ENCODE assay signal across 9 cellular contexts in the genomic region with DNA sequence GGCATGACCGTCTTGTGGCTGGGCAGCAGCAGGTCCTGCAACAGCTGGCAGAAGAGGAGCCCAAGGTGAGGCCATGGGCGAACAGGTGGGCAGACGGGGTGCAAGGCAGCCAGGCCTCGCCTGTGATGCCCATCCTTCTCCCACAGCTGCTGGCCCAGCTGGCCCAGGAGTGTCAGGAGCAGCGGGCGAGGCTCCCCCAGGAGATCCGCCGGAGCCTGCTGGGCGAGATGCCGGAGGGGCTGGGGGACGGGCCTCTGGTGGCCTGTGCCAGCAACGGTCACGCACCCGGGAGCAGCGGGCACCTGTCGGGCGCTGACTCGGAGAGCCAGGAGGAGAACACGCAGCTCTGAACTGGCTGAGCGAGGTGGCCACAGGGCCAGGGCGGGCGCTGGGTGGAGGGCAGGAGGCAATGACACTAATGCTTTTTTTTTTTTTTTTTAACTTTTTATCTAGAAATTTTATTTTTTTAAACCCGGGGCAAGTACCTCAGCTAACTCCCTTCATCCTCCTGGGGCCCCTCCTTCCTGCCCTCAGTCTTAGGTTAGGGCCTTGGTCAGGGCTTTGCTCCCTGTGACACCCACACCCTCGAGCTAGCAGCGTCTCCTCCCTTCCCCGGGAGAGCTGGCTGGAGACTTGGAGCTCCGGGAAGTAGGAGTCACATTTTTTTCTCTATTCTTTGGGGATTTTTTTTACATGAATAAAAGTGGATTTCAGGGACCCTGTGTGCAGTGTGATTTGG. TPM values are rescaled to one million over a fixed set of nuclear protein-coding genes. Genes with fewer than 3 reads are reported as not detected.
A peak's percentile ranks its signal among the peaks of the same experiment; 100 is the strongest.
DNase-seq lines count a peak whose midpoint lies in the region; ATAC-seq and TF ChIP-seq lines count a peak whose summit lies in the region.
"Had no signal": no experiment of that assay in that cellular context is flagged by ENCODE, and none has a peak within 500 bp of the region (broad histone marks: within the 10 kb centered on the region; RNA-seq: fewer than 3 reads in every experiment).

No MANE protein-coding gene starts in this region.

- H2AFZ ChIP-seq in hepatocyte, result no peak overlapping the region

- peaks cover 21% of the 10 kb centered on the region for H3K4me1 Mint-ChIP-seq in T-helper 17 cell

- H3K27ac ChIP-seq in hepatocyte, result peak overlapping the region; percentile 87
- peak overlapping the region; percentile 80 to 100 (median 98) for H3K27ac ChIP-seq in spleen

- peaks cover 8% of the 10 kb centered on the region for H3K79me2 ChIP-seq in hepatocyte

- no peak for TF ChIP-seq CTCF in hepatocyte (IDR thresholded peaks at IDR 0.05; ENCODE audit: poor library complexity)
- no peak for TF ChIP-seq CTCF in spleen (IDR thresholded peaks at IDR 0.05 in 8 of 11, conservative IDR thresholded peaks at IDR 0.05 in 3 of 11)

- no peaks in the 10 kb centered on the region for H4K20me1 ChIP-seq in hepatocyte (ENCODE audit: insufficient read depth, poor library complexity, severe bottlenecking)

- no peak overlapping the region for H3K4me2 ChIP-seq in hepatocyte

- 92% methylated on average over 27 of the region's 27 CpGs for WGBS in hepatocyte (ENCODE audit: low lambda C conversion rate, missing lambda C conversion rate)
- 69 to 81% (median 75%) methylated on average over 24 to 27 of the region's 27 CpGs for WGBS in spleen, 5 donors

- H3K36me3 ChIP-seq in hepatocyte (replicated peaks; ENCODE audit: insufficient read depth, low read depth) (no peaks in the 10 kb centered on the region), spleen (peaks cover 0 to 53% (median 32%) of the 10 kb centered on the region in 6 donors)

- DNase-seq in DMS 273 (lab: John Stamatoyannopoulos, UW; ENCODE audit: unreplicated experiment) (peak; percentile 67), DMS 273 treated with DMSO at 0.1 percent for 48 hours (lab: John Stamatoyannopoulos, UW) (no peak), T-helper 17 cell (no peak), hepatocyte (ENCODE audit: low spot score) (no peak), spleen (peak; percentile 86), NCI-H82 treated with DMSO at 0.1 percent for 48 hours (lab: John Stamatoyannopoulos, UW; ENCODE audit: unreplicated experiment) (no peak)
- DNase-seq in stimulated activated CD4-positive, alpha-beta T cell treated with anti-CD3 and anti-CD28 coated beads, Interleukin-4, amount 100 ng/mL, for 24 hours, result no peak

- H3K9me2 ChIP-seq in hepatocyte (replicated peaks; ENCODE audit: insufficient read depth), result no peaks in the 10 kb centered on the region

- ATAC-seq in T-helper 17 cell (no peak), GM21786 (IDR thresholded peaks at IDR 0.05; ENCODE audit: unreplicated experiment) (no peak)

- H3K4me1 ChIP-seq in hepatocyte (ENCODE audit: insufficient read depth) (peaks cover 20% of the 10 kb centered on the region), spleen (peaks cover 27 to 52% (median 36%) of the 10 kb centered on the region in 6 donors)

- H3K27me3 ChIP-seq in hepatocyte (no peaks in the 10 kb centered on the region), spleen (replicated peaks in 1 of 7) (no peaks in the 10 kb centered on the region)

- no peaks in the 10 kb centered on the region for H3K27me3 Mint-ChIP-seq in T-helper 17 cell

- H3K9me3 ChIP-seq in T-helper 17 cell (ENCODE audit: control insufficient read depth, low read length, poor library complexity, severe bottlenecking), result no peaks in the 10 kb centered on the region
- H3K9me3 ChIP-seq in hepatocyte (ENCODE audit: low read depth), result no peaks in the 10 kb centered on the region
- H3K9me3 ChIP-seq in spleen, result no peaks in the 10 kb centered on the region

- intact Hi-C loops in spleen (cut with DNase I; ENCODE audit: low total_unique reads), result no loop called here

- H3K4me3 ChIP-seq in hepatocyte, result no peak overlapping the region
- H3K4me3 ChIP-seq in spleen, result peak overlapping the region in 1 of 8 donors; percentile 99

- no peak for TF ChIP-seq POLR2A in spleen (IDR thresholded peaks at IDR 0.05)

- no peak overlapping the region for H3K4me3 Mint-ChIP-seq in T-helper 17 cell

- H3K27ac Mint-ChIP-seq in T-helper 17 cell, result peak overlapping the region; percentile 99

- H3K36me3 Mint-ChIP-seq in T-helper 17 cell (ENCODE audit: low read depth), result peaks cover 4% of the 10 kb centered on the region

RNA-seq across cellular contexts. Expression of gene PLCB3, which starts 16.0 kb away (rescaled TPM):
- 1 to 10 TPM; 5.9 TPM for total RNA-seq in T-helper 17 cell
- 21.1 and 23.5 TPM in 2 replicates for total RNA-seq in hepatocyte
- polyA plus RNA-seq in hepatocyte, result 19.0 and 19.5 TPM in 2 replicates
- total RNA-seq in spleen, result 10 to 100 TPM; 20.7 to 28.3 (median 22.3) TPM
- 10 to 100 TPM in 1 of 3 donors, 1 to 10 TPM in 2; 3.8 to 11.9 (median 4.4) TPM for polyA plus RNA-seq in spleen

RNA-seq across cellular contexts. Expression of gene BAD, which starts 17.1 kb away (rescaled TPM):
- 10 to 100 TPM; 46.3 to 47.0 TPM for total RNA-seq in T-helper 17 cell
- total RNA-seq in hepatocyte, result 52.0 and 74.3 TPM in 2 replicates
- polyA plus RNA-seq in hepatocyte, result 122 and 125 TPM in 2 replicates
- total RNA-seq in spleen, result 10 to 100 TPM; 27.0 to 49.3 (median 33.4) TPM
- 10 to 100 TPM; 53.9 to 67.3 (median 61.4) TPM for polyA plus RNA-seq in spleen

RNA-seq across cellular contexts. Expression of gene GPR137, which starts 18.3 kb away (rescaled TPM):
- total RNA-seq in T-helper 17 cell (10 to 100 TPM; 46.5 to 57.9 TPM), hepatocyte (17.0 and 25.2 TPM in 2 replicates), spleen (10 to 100 TPM; 21.8 to 37.2 (median 30.2) TPM)
- polyA plus RNA-seq in hepatocyte (62.4 and 63.9 TPM in 2 replicates), spleen (10 to 100 TPM; 13.7 to 22.8 (median 16.7) TPM)

RNA-seq across cellular contexts. Expression of gene PPP1R14B, which starts 20.6 kb away (rescaled TPM):
- total RNA-seq in T-helper 17 cell (10 to 100 TPM; 38.7 to 48.2 TPM), hepatocyte (86.8 and 96.1 TPM in 2 replicates), spleen (10 to 100 TPM; 47.6 to 93.9 (median 78.3) TPM)
- polyA plus RNA-seq in hepatocyte (222 and 229 TPM in 2 replicates), spleen (100 to 1,000 TPM; 139 to 190 (median 168) TPM)

RNA-seq across cellular contexts. Expression of gene KCNK4, which starts 23.7 kb away (rescaled TPM):
- total RNA-seq in T-helper 17 cell (under 1 TPM in 1 of 2 donors, not detected in 1; 0.50 TPM), hepatocyte (not detected in 2 replicates), spleen (under 1 TPM in 3 of 7 donors, not detected in 4; 0.35 to 0.77 (median 0.44) TPM)
- polyA plus RNA-seq in hepatocyte (not detected in 2 replicates), spleen (under 1 TPM in 2 of 3 donors, not detected in 1; 0.06 to 0.09 TPM)
- total RNA-seq: mononuclear cell had no signal

Comparison
In these comparisons a context has a peak if more than half of its experiments do, and no peak if none do; other contexts are left out.
1. DNase-seq: peak in DMS 273 (single experiment) and spleen (single experiment); none in DMS 273 treated with DMSO at 0.1 percent for 48 hours (single experiment), T-helper 17 cell (0 of 3), hepatocyte (single experiment), stimulated activated CD4-positive, alpha-beta T cell treated with anti-CD3 and anti-CD28 coated beads, Interleukin-4, amount 100 ng/mL, for 24 hours (single experiment) and NCI-H82 treated with DMSO at 0.1 percent for 48 hours (single experiment).